Comparison of ENCODE assay signal across 8 cellular contexts in genomic region chr1:185156854-185157598, GRCh38. TPM values are rescaled to one million over a fixed set of nuclear protein-coding genes. Genes with fewer than 3 reads are reported as not detected.
DNase-seq lines count a peak whose midpoint lies in the region; ATAC-seq and TF ChIP-seq lines count a peak whose summit lies in the region.

SWT1 (plus strand) TSS chr1:185157167; CDS start chr1:185160842, 3,675 bp downstream.
A gene with protein sequence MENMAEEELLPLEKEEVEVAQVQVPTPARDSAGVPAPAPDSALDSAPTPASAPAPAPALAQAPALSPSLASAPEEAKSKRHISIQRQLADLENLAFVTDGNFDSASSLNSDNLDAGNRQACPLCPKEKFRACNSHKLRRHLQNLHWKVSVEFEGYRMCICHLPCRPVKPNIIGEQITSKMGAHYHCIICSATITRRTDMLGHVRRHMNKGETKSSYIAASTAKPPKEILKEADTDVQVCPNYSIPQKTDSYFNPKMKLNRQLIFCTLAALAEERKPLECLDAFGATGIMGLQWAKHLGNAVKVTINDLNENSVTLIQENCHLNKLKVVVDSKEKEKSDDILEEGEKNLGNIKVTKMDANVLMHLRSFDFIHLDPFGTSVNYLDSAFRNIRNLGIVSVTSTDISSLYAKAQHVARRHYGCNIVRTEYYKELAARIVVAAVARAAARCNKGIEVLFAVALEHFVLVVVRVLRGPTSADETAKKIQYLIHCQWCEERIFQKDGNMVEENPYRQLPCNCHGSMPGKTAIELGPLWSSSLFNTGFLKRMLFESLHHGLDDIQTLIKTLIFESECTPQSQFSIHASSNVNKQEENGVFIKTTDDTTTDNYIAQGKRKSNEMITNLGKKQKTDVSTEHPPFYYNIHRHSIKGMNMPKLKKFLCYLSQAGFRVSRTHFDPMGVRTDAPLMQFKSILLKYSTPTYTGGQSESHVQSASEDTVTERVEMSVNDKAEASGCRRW (minus strand): TSS chr1:185156953. CDS start chr1:185156712, 241 bp downstream.

- H3K9ac ChIP-seq in HUES64 (ENCODE audit: low read depth, low read length) (peak within 1 kb of the TSS; percentile 93), OCI-LY1 (ENCODE audit: low read length) (peak within 1 kb of the TSS; percentile 90)

- H3K27ac ChIP-seq in HUES64 (ENCODE audit: low read depth, low read length) (peak within 1 kb of the TSS; percentile 96), OCI-LY1 (ENCODE audit: low read depth, low read length, poor library complexity, severe bottlenecking) (peak within 1 kb of the TSS; percentile 44)

- peak within 1 kb of the TSS; percentile 44; the same call in 1 of the 2 replicates for H2AFZ ChIP-seq in OCI-LY1 (ENCODE audit: low read length)

- peaks cover 11% of the 10 kb centered on the region for H3K4me1 ChIP-seq in HUES64 (ENCODE audit: insufficient read depth, low read length)
- peaks cover 22% of the 10 kb centered on the region for H3K4me1 ChIP-seq in OCI-LY1 (ENCODE audit: insufficient read depth, low read length, severe bottlenecking)

- peaks cover 7% of the 10 kb centered on the region for H3K4me1 Mint-ChIP-seq in Calu3 (ENCODE audit: low read depth, unreplicated experiment)

- BruUV-seq in Calu3 (replicated peaks; lab: Mats Ljungman, UMichigan), result no TSS peak

- H3K9me2 ChIP-seq in OCI-LY1 (ENCODE audit: low read depth, low read length), result no peaks in the 10 kb centered on the region

- H3K36me3 ChIP-seq in HUES64 (ENCODE audit: insufficient read depth, low read length), result peaks cover 3% of the 10 kb centered on the region; the same call in 1 of the 2 replicates
- H3K36me3 ChIP-seq in OCI-LY1 (ENCODE audit: insufficient read depth, low read length), result no peaks in the 10 kb centered on the region

- H4K20me1 ChIP-seq in OCI-LY1 (ENCODE audit: insufficient read depth, low read length), result no peaks in the 10 kb centered on the region

- WGBS in HUES64, result under 1% methylated on average over 63 of the region's 63 CpGs

- peaks cover 7% of the 10 kb centered on the region for H3K79me2 ChIP-seq in OCI-LY1 (ENCODE audit: insufficient read depth, low read length)

- peak within 1 kb of the TSS; percentile 87 for H3K27ac Mint-ChIP-seq in Calu3 (ENCODE audit: unreplicated experiment)

- H3K27me3 ChIP-seq in HUES64 (ENCODE audit: insufficient read depth, low read length) (no peaks in the 10 kb centered on the region), OCI-LY1 (ENCODE audit: insufficient read depth, low read length) (no peaks in the 10 kb centered on the region)

- no peaks in the 10 kb centered on the region for H3F3A ChIP-seq in OCI-LY1 (ENCODE audit: insufficient read depth, low read length)

- DNase-seq in Calu3 (peak; percentile 99), activated T-cell treated with anti-CD3 and anti-CD28 coated beads for 24 hours (ENCODE audit: low read depth) (peak; percentile 98), epidermal melanocyte (ENCODE audit: insufficient read length, low spot score) (peak; percentile 68), middle frontal gyrus (ENCODE audit: extremely low spot score, low spot score) (peak; percentile 98)
- peak; percentile 95 to 99 for DNase-seq in stimulated activated CD8-positive, alpha-beta memory T cell treated with anti-CD3 and anti-CD28 coated beads, Interleukin-2, amount 100 ng/mL, for 48 hours (ENCODE audit: low read depth in 2 of 2)

- no peaks in the 10 kb centered on the region for H3K27me3 Mint-ChIP-seq in Calu3 (ENCODE audit: unreplicated experiment)

- H3K4me3 ChIP-seq in HUES64 (ENCODE audit: low read length) (peak within 1 kb of the TSS; percentile 93), OCI-LY1 (ENCODE audit: low read depth, low read length, poor library complexity, severe bottlenecking) (peak within 1 kb of the TSS; percentile 89)

- no peaks in the 10 kb centered on the region for H3K9me3 ChIP-seq in HUES64 (ENCODE audit: insufficient read depth, low read depth, low read length)
- no peaks in the 10 kb centered on the region for H3K9me3 ChIP-seq in OCI-LY1 (ENCODE audit: low read length)

- H3K4me2 ChIP-seq in OCI-LY1 (ENCODE audit: low read length), result peak within 1 kb of the TSS; percentile 92

- H3K9me3 Mint-ChIP-seq in Calu3 (ENCODE audit: low read depth, unreplicated experiment), result no peaks in the 10 kb centered on the region

- intact Hi-C loops in Calu3 (cut with micrococcal nuclease; ENCODE audit: unreplicated experiment), result no loop called here

- TF ChIP-seq CTCF in Calu3 (IDR thresholded peaks at IDR 0.05; ENCODE audit: unreplicated experiment), result no peak
- TF ChIP-seq CTCF in OCI-LY1 (IDR thresholded peaks at IDR 0.05; ENCODE audit: low read length), result no peak

- peak; percentile 92 for ATAC-seq in GM21447 (IDR thresholded peaks at IDR 0.05; ENCODE audit: unreplicated experiment)

- H3K36me3 Mint-ChIP-seq in Calu3 (ENCODE audit: insufficient read depth, unreplicated experiment), result peaks cover 28% of the 10 kb centered on the region

- CTCF ChIA-PET in Calu3 (lab: Charles Lee), result interaction anchor here (1.6 to 2.4 kb wide), 2 partner anchors 13 to 160 kb away, joined by 8 to 17 read pairs; partner anchors contain the start of gene IVNS1ABP

- H3K4me3 Mint-ChIP-seq in Calu3 (ENCODE audit: low read depth, unreplicated experiment), result peak within 1 kb of the TSS; percentile 84

RNA-seq across cellular contexts. Expression of gene SWT1, which starts in this region (rescaled TPM):
- 2.6 and 2.9 TPM in 2 replicates for total RNA-seq in Calu3 (2022)
- polyA plus RNA-seq in HUES64 (2013, experiment 1 of 2), result 4.1 TPM
- 5.4 TPM for polyA plus RNA-seq in HUES64 (2013, experiment 2 of 2)

RNA-seq across cellular contexts. Expression of the second gene that starts in this region (rescaled TPM):
- total RNA-seq in Calu3 (2022), result 16.9 and 27.2 TPM in 2 replicates
- 14.2 TPM for polyA plus RNA-seq in HUES64 (2013, experiment 1 of 2)
- 16.3 TPM for polyA plus RNA-seq in HUES64 (2013, experiment 2 of 2)

Comparison
In these comparisons a context has a peak if more than half of its experiments do, and no peak if none do; other contexts are left out.
1. Peak in every context shown above with its lines: DNase-seq, ATAC-seq, H3K4me3 ChIP-seq and H3K27ac ChIP-seq.